ENCODE assay signal across 1 cellular context in genomic region chr9:135085830-135086546, GRCh38.
TF ChIP-seq lines count a peak whose summit lies in the region.

No MANE protein-coding gene starts in this region.

TF ChIP-seq in HepG2, 621 proteins besides CTCF, POLR2A, EP300 and RAD21 (continued from another document and continues in another):
- peak; percentile 40 for TF ChIP-seq TFE3 (CRISPR knock-in tag; IDR thresholded peaks at IDR 0.05)
- TF ChIP-seq PRDM10 (CRISPR knock-in tag; IDR thresholded peaks at IDR 0.05; ENCODE audit: low read depth): no peak
- TF ChIP-seq KLF9 (CRISPR knock-in tag; IDR thresholded peaks at IDR 0.05; ENCODE audit: low read depth): no peak
- peak; percentile 44; the same call in 1 of the 2 replicates for TF ChIP-seq DMAP1 (CRISPR knock-in tag; IDR thresholded peaks at IDR 0.05)
- peak; percentile 39; the same call in 1 of the 2 replicates for TF ChIP-seq MTA1 (CRISPR knock-in tag; IDR thresholded peaks at IDR 0.05; ENCODE audit: borderline replicate concordance)
- TF ChIP-seq ZNF414 (CRISPR knock-in tag; IDR thresholded peaks at IDR 0.05): 0 out of 2 replicates have a peak, but pooled peaks have one; percentile 59
- TF ChIP-seq ZNF784 (CRISPR knock-in tag; IDR thresholded peaks at IDR 0.05; ENCODE audit: borderline replicate concordance): no peak
- TF ChIP-seq ZNF558 (CRISPR knock-in tag; IDR thresholded peaks at IDR 0.05; ENCODE audit: borderline replicate concordance): no peak
- TF ChIP-seq ZBTB38 (CRISPR knock-in tag; IDR thresholded peaks at IDR 0.05): 0 out of 2 replicates have a peak, but pooled peaks have one; percentile 34
- no peak for TF ChIP-seq ZNF263 (CRISPR knock-in tag; IDR thresholded peaks at IDR 0.05)
- TF ChIP-seq ZBTB25 (CRISPR knock-in tag; IDR thresholded peaks at IDR 0.05): peak; percentile 61
- TF ChIP-seq ZNF3 (CRISPR knock-in tag; IDR thresholded peaks at IDR 0.05): no peak
- TF ChIP-seq FOXO4 (CRISPR knock-in tag; conservative IDR thresholded peaks at IDR 0.05): no peak
- TF ChIP-seq HOXD1 (CRISPR knock-in tag; IDR thresholded peaks at IDR 0.05): no peak
- TF ChIP-seq ZNF501 (CRISPR knock-in tag; IDR thresholded peaks at IDR 0.05): peak; percentile 87
- peak; percentile 63 for TF ChIP-seq ELF1 (CRISPR knock-in tag; IDR thresholded peaks at IDR 0.05)
- TF ChIP-seq ZMYM3 (CRISPR knock-in tag; IDR thresholded peaks at IDR 0.05): peak; percentile 67; the same call in 1 of the 2 replicates
- no peak for TF ChIP-seq ZNF746 (CRISPR knock-in tag; IDR thresholded peaks at IDR 0.05)
- TF ChIP-seq JUNB (CRISPR knock-in tag; IDR thresholded peaks at IDR 0.05; ENCODE audit: borderline replicate concordance): no peak
- TF ChIP-seq ISX (CRISPR knock-in tag; conservative IDR thresholded peaks at IDR 0.05): no peak
- peak; percentile 98 for TF ChIP-seq TBX2 (CRISPR knock-in tag; IDR thresholded peaks at IDR 0.05; ENCODE audit: borderline replicate concordance)
- TF ChIP-seq NR0B2 (CRISPR knock-in tag; IDR thresholded peaks at IDR 0.05): no peak
- peak; percentile 86 for TF ChIP-seq ZNF331 (CRISPR knock-in tag; IDR thresholded peaks at IDR 0.05)
- TF ChIP-seq TBP (CRISPR knock-in tag; IDR thresholded peaks at IDR 0.05): no peak
- no peak for TF ChIP-seq TGIF2 (CRISPR knock-in tag; IDR thresholded peaks at IDR 0.05)
- TF ChIP-seq ARNT2 (CRISPR knock-in tag; IDR thresholded peaks at IDR 0.05; ENCODE audit: low read depth): peak; percentile 56
- TF ChIP-seq CC2D1A (CRISPR knock-in tag; IDR thresholded peaks at IDR 0.05): no peak
- no peak for TF ChIP-seq ZBTB40 (IDR thresholded peaks at IDR 0.05)
- TF ChIP-seq ZBTB40 (CRISPR knock-in tag; IDR thresholded peaks at IDR 0.05): no peak; the same call in 1 of the 2 replicates
- TF ChIP-seq ARID4A (CRISPR knock-in tag; IDR thresholded peaks at IDR 0.05; ENCODE audit: borderline replicate concordance): peak; percentile 40; the same call in 1 of the 2 replicates
- TF ChIP-seq ATF1 (CRISPR knock-in tag; IDR thresholded peaks at IDR 0.05): no peak
- TF ChIP-seq PTBP1 (IDR thresholded peaks at IDR 0.05; ENCODE audit: low read depth, low read length, poor library complexity, severe bottlenecking): no peak
- TF ChIP-seq PCBP1 (IDR thresholded peaks at IDR 0.05; ENCODE audit: borderline replicate concordance, low read depth, low read length): no peak
